In the genomic region with DNA sequence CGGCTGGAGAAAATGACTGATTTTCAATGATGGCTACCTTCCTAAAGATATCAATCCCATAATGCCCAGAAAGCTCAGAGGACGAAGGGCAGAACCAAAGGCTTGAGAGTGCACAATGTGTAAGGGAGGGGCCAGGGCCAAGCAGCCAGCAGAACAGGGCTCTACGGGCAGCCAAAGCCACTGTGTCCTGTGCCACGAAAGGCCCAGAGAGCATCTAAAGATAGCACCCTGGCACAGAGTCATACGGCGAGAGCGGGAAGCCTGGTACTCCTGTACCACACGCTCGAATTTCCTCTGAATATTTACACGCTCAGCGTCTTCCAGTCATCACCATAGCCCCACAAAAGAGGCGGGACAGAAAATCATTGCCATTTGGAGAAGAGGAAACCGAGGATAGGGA, we compare ENCODE assay signal across 26 cellular contexts. TPM values are rescaled to one million over a fixed set of nuclear protein-coding genes. Genes with fewer than 3 reads are reported as not detected.
A peak's percentile ranks its signal among the peaks of the same experiment; 100 is the strongest.
DNase-seq lines count a peak whose midpoint lies in the region; ATAC-seq and TF ChIP-seq lines count a peak whose summit lies in the region.
"Had no signal": no experiment of that assay in that cellular context is flagged by ENCODE, and none has a peak within 500 bp of the region (broad histone marks: within the 10 kb centered on the region; RNA-seq: fewer than 3 reads in every experiment).

No MANE protein-coding gene starts in this region.

- H3K27me3 ChIP-seq in right atrium auricular region (no peaks in the 10 kb centered on the region), gastroesophageal sphincter (peaks cover 6% of the 10 kb centered on the region)
- H3K27me3 ChIP-seq: BLaER1 treated with 17β-estradiol and CSF1 and Interleukin-3, amounts not matched to agents 10 nM and 100 nM had no signal

- H3K27ac ChIP-seq in right atrium auricular region (peak overlapping the region; percentile 51 to 78), gastroesophageal sphincter (no peak overlapping the region), coronary artery (no peak overlapping the region)
- H3K27ac ChIP-seq: A549; BLaER1 treated with 17β-estradiol and CSF1 and Interleukin-3, amounts not matched to agents 10 nM and 100 nM; HL-60; KMS-11 had no signal

- peaks cover 0 to 29% of the 10 kb centered on the region in 2 donors for H3K4me1 ChIP-seq in right atrium auricular region
- H3K4me1 ChIP-seq in gastroesophageal sphincter = peaks cover 0 to 16% (median 0%) of the 10 kb centered on the region in 3 donors
- H3K4me1 ChIP-seq: A549 had no signal

- TF ChIP-seq EP300 in gastroesophageal sphincter (IDR thresholded peaks at IDR 0.05) = no peak

- H3K4me3 ChIP-seq in right atrium auricular region (no peak overlapping the region), gastroesophageal sphincter (no peak overlapping the region), foreskin fibroblast (ENCODE audit: low read depth in 1 of 2, low read length in 2 of 2) (no peak overlapping the region), coronary artery (no peak overlapping the region)
- H3K4me3 ChIP-seq: A549; BLaER1 treated with 17β-estradiol and CSF1 and Interleukin-3, amounts not matched to agents 10 nM and 100 nM; GM23338 had no signal

- DNase-seq in cerebellar nuclear complex (lab: John Stamatoyannopoulos, UW) (peak; percentile 86 to 98), Right ventricle myocardium superior (peak; percentile 76), right atrium auricular region (ENCODE audit: low spot score) (no peak), posterior vena cava (ENCODE audit: low spot score) (peak; percentile 38), foreskin fibroblast (no peak), coronary artery (ENCODE audit: low spot score) (no peak)
- DNase-seq: AML-193; CD4-positive, alpha-beta T cell; COR-L47; DMS53; HCEC 1CT; MM.1S; NCI-H2029; NCI-H446 treated with DMSO at 0.1 percent for 48 hours; NCI-H526; NCI-H82; NK-92 treated with Interleukin-12 subunit alpha and Interleukin-12 subunit beta, amount 100 ng/mL, for 24 hours; PC-3 had no signal

- intact Hi-C loops in Right ventricle myocardium superior (cut with DNase I) = no loop called here
- intact Hi-C loops in posterior vena cava (cut with DNase I) = loop anchor here in 1 of 2 donors (1.0 kb wide), 1 partner anchor 15 kb away; no protein-coding TSS in a partner anchor

- TF ChIP-seq POLR2A in gastroesophageal sphincter (IDR thresholded peaks at IDR 0.05) = no peak

- 76% methylated on average over 8 of the region's 13 CpGs; no CpG with 5 or more reads in 1 of the 2 donors for WGBS in gastroesophageal sphincter (ENCODE audit: low coverage in 1 of 2), 2 donors

- no peaks in the 10 kb centered on the region for H3K36me3 ChIP-seq in right atrium auricular region
- no peaks in the 10 kb centered on the region for H3K36me3 ChIP-seq in gastroesophageal sphincter
- H3K36me3 ChIP-seq: BLaER1 treated with 17β-estradiol and CSF1 and Interleukin-3, amounts not matched to agents 10 nM and 100 nM had no signal

- H3K9me3 ChIP-seq in right atrium auricular region (peaks cover 5 to 18% of the 10 kb centered on the region in 2 donors), gastroesophageal sphincter (peaks cover 0 to 24% (median 0%) of the 10 kb centered on the region in 3 donors)

- peak; percentile 88 for ATAC-seq in Right ventricle myocardium superior (ENCODE audit: poor library complexity)
- no peak for ATAC-seq in gastroesophageal sphincter
- no peak for ATAC-seq in HG03039 (IDR thresholded peaks at IDR 0.05; ENCODE audit: unreplicated experiment)
- ATAC-seq: A549, GM23338, PC-3 had no signal

- TF ChIP-seq CTCF in right atrium auricular region (IDR thresholded peaks at IDR 0.05) (no peak), gastroesophageal sphincter (IDR thresholded peaks at IDR 0.05) (no peak), foreskin fibroblast (IDR thresholded peaks at IDR 0.05; ENCODE audit: low read depth, low read length) (no peak), coronary artery (IDR thresholded peaks at IDR 0.05) (no peak)

RNA-seq across cellular contexts. Expression of gene PRMT8, which starts 39.5 kb away (rescaled TPM):
- not detected for total RNA-seq in Right ventricle myocardium superior
- under 1 TPM; 0.52 to 0.67 TPM for total RNA-seq in right atrium auricular region
- not detected for total RNA-seq in posterior vena cava
- total RNA-seq in gastroesophageal sphincter = under 1 TPM in 1 of 4 donors, not detected in 3; 0.08 TPM
- total RNA-seq: CD4-positive, alpha-beta T cell; Daoy; PC-3 had no signal

Comparison
In these comparisons a context has a peak if more than half of its experiments do, and no peak if none do; other contexts are left out.
1. DNase-seq: peak in cerebellar nuclear complex (2 of 2), Right ventricle myocardium superior (single experiment) and posterior vena cava (single experiment); none in right atrium auricular region (single experiment), foreskin fibroblast (0 of 2) and coronary artery (single experiment).
2. H3K27ac ChIP-seq: peak in right atrium auricular region (2 of 2); none in gastroesophageal sphincter (0 of 4) and coronary artery (0 of 2).